2 cellular contexts compared by ENCODE assay signal in genomic region chrX:132331000-132331399, GRCh38.
TF ChIP-seq lines count a peak whose summit lies in the region.

No MANE protein-coding gene starts in this region.

TF ChIP-seq in IMR-90, 13 proteins besides CTCF, POLR2A, EP300 and RAD21:
- TF ChIP-seq FOS (IDR thresholded peaks at IDR 0.05; ENCODE audit: low read depth, low read length) (no peak), MAFK (IDR thresholded peaks at IDR 0.05; ENCODE audit: low read depth, low read length) (peak; percentile 68), MAZ (IDR thresholded peaks at IDR 0.05; ENCODE audit: borderline replicate concordance, low read depth, low read length) (no peak), USF2 (IDR thresholded peaks at IDR 0.05; ENCODE audit: low read depth, low read length) (no peak)

TF ChIP-seq in WTC11, 78 proteins besides CTCF, POLR2A, EP300 and RAD21:
- no peak for TF ChIP-seq MXD4 (CRISPR knock-in tag; IDR thresholded peaks at IDR 0.05; ENCODE audit: borderline replicate concordance)
- peak; percentile 51 for TF ChIP-seq GABPB1 (CRISPR knock-in tag; IDR thresholded peaks at IDR 0.05)
TF ChIP-seq in WTC11: peak in this region for 1.
